ENCODE assay signal across 8 cellular contexts in genomic region chrX:134173541-134174272, GRCh38.
DNase-seq lines count a peak whose midpoint lies in the region; ATAC-seq and TF ChIP-seq lines count a peak whose summit lies in the region.

No MANE protein-coding gene starts in this region.

- H3K4me3 ChIP-seq in iPS-15b (ENCODE audit: low read depth, low read length) (peak overlapping the region; percentile 92), thyroid gland (replicated peaks in 1 of 3) (no peak overlapping the region)

- H3K4me1 ChIP-seq in iPS-15b (ENCODE audit: control insufficient read depth, insufficient read depth, low read length): peaks cover 23% of the 10 kb centered on the region
- peaks cover 0 to 4% of the 10 kb centered on the region in 2 donors for H3K4me1 ChIP-seq in thyroid gland

- intact Hi-C loops in activated CD4-positive, alpha-beta T cell treated with anti-CD3 and anti-CD28 coated beads for 36 hours (cut with DNase I, micrococcal nuclease): loop anchor here (2.0 to 10.0 kb wide), 3 partner anchors 13 to 1959 kb away; partner anchors contain the start of genes HPRT1 (in 1 of the 2) and RAP2C (in 1 of the 2)
- intact Hi-C loops in thyroid gland (cut with DNase I): no loop called here

- no peak for TF ChIP-seq POLR2A in thyroid gland (IDR thresholded peaks at IDR 0.05)

- H3K9me3 Mint-ChIP-seq in activated CD4-positive, alpha-beta T cell treated with anti-CD3 and anti-CD28 coated beads for 36 hours (ENCODE audit: low read depth): no peaks in the 10 kb centered on the region
- no peaks in the 10 kb centered on the region for H3K9me3 Mint-ChIP-seq in activated CD4-positive, alpha-beta memory T cell treated with anti-CD3 and anti-CD28 coated beads, Interleukin-2, amount 10 ng/mL, durations not matched to agents 7 days and 5 days
- no peaks in the 10 kb centered on the region for H3K9me3 Mint-ChIP-seq in stimulated activated effector memory CD8-positive, alpha-beta T cell treated with anti-CD3 and anti-CD28 coated beads, Interleukin-12 subunit alpha, Interleukin-12 subunit beta, amount 100 ng/mL, for 72 hours

- H3K36me3 Mint-ChIP-seq in activated CD4-positive, alpha-beta T cell treated with anti-CD3 and anti-CD28 coated beads for 36 hours (ENCODE audit: low read depth): peaks cover 19% of the 10 kb centered on the region
- H3K36me3 Mint-ChIP-seq in activated CD4-positive, alpha-beta memory T cell treated with anti-CD3 and anti-CD28 coated beads, Interleukin-2, amount 10 ng/mL, durations not matched to agents 7 days and 5 days (ENCODE audit: low read depth): peaks cover 31% of the 10 kb centered on the region
- H3K36me3 Mint-ChIP-seq in stimulated activated effector memory CD8-positive, alpha-beta T cell treated with anti-CD3 and anti-CD28 coated beads, Interleukin-12 subunit alpha, Interleukin-12 subunit beta, amount 100 ng/mL, for 72 hours: peaks cover 6% of the 10 kb centered on the region

- H3K36me3 ChIP-seq in iPS-15b (ENCODE audit: control insufficient read depth, insufficient read depth, low read length) (peaks cover 4% of the 10 kb centered on the region), thyroid gland (no peaks in the 10 kb centered on the region)

- peak overlapping the region; percentile 87 for H3K27ac Mint-ChIP-seq in activated CD4-positive, alpha-beta T cell treated with anti-CD3 and anti-CD28 coated beads for 36 hours
- H3K27ac Mint-ChIP-seq in activated CD4-positive, alpha-beta memory T cell treated with anti-CD3 and anti-CD28 coated beads, Interleukin-2, amount 10 ng/mL, durations not matched to agents 7 days and 5 days: peak overlapping the region; percentile 92
- no peak overlapping the region for H3K27ac Mint-ChIP-seq in stimulated activated effector memory CD8-positive, alpha-beta T cell treated with anti-CD3 and anti-CD28 coated beads, Interleukin-12 subunit alpha, Interleukin-12 subunit beta, amount 100 ng/mL, for 72 hours

- H3K9me3 ChIP-seq in iPS-15b (ENCODE audit: control insufficient read depth, insufficient read depth, low read length) (no peaks in the 10 kb centered on the region), thyroid gland (no peaks in the 10 kb centered on the region)

- ATAC-seq in activated CD4-positive, alpha-beta T cell treated with anti-CD3 and anti-CD28 coated beads for 36 hours: peak; percentile 40
- peak; percentile 24 for ATAC-seq in stimulated activated effector memory CD8-positive, alpha-beta T cell treated with anti-CD3 and anti-CD28 coated beads, Interleukin-12 subunit alpha, Interleukin-12 subunit beta, amount 100 ng/mL, for 72 hours
- ATAC-seq in GM19351 (IDR thresholded peaks at IDR 0.05; ENCODE audit: unreplicated experiment): no peak

- no peak overlapping the region for H3K27ac ChIP-seq in thyroid gland

- peak; percentile 43 for DNase-seq in activated CD4-positive, alpha-beta T cell treated with anti-CD3 and anti-CD28 coated beads for 36 hours
- no peak for DNase-seq in activated CD4-positive, alpha-beta T cell treated with anti-CD3 and anti-CD28 coated beads, Interleukin-2, amount 50 U/mL, for 4 hours
- peak; percentile 25 for DNase-seq in activated CD4-positive, alpha-beta memory T cell treated with anti-CD3 and anti-CD28 coated beads, Interleukin-2, amount 10 ng/mL, durations not matched to agents 7 days and 5 days
- peak in 1 of 2 donors; percentile 46 for DNase-seq in stimulated activated effector memory CD8-positive, alpha-beta T cell treated with anti-CD3 and anti-CD28 coated beads, Interleukin-12 subunit alpha, Interleukin-12 subunit beta, amount 100 ng/mL, for 72 hours (ENCODE audit: low spot score in 2 of 2)
- DNase-seq in kidney glomerular epithelial cell (lab: John Stamatoyannopoulos, UW) (no peak), thyroid gland (no peak)

- H3K9ac ChIP-seq in iPS-15b (ENCODE audit: low read depth, low read length): peak overlapping the region; percentile 96

- CTCF ChIA-PET in activated CD4-positive, alpha-beta T cell treated with anti-CD3 and anti-CD28 coated beads for 36 hours (lab: Charles Lee): no interaction called here
- CTCF ChIA-PET in activated CD4-positive, alpha-beta memory T cell treated with anti-CD3 and anti-CD28 coated beads, Interleukin-2, amount 10 ng/mL, durations not matched to agents 7 days and 5 days (lab: Charles Lee): interaction anchor here (0.9 to 1.3 kb wide), 2 partner anchors 12 to 81 kb away, joined by 3 to 4 read pairs; no protein-coding TSS in a partner anchor

- 4 to 6% methylated on average over 19 to 21 of the region's 27 CpGs for WGBS in thyroid gland, 2 donors

- H3K27me3 ChIP-seq in iPS-15b (ENCODE audit: control insufficient read depth, insufficient read depth, low read length) (no peaks in the 10 kb centered on the region), thyroid gland (no peaks in the 10 kb centered on the region)

- H3K4me1 Mint-ChIP-seq in activated CD4-positive, alpha-beta T cell treated with anti-CD3 and anti-CD28 coated beads for 36 hours: peaks cover 10% of the 10 kb centered on the region
- peaks cover 27% of the 10 kb centered on the region for H3K4me1 Mint-ChIP-seq in activated CD4-positive, alpha-beta memory T cell treated with anti-CD3 and anti-CD28 coated beads, Interleukin-2, amount 10 ng/mL, durations not matched to agents 7 days and 5 days
- peaks cover 6% of the 10 kb centered on the region for H3K4me1 Mint-ChIP-seq in stimulated activated effector memory CD8-positive, alpha-beta T cell treated with anti-CD3 and anti-CD28 coated beads, Interleukin-12 subunit alpha, Interleukin-12 subunit beta, amount 100 ng/mL, for 72 hours

- H3K4me3 Mint-ChIP-seq in activated CD4-positive, alpha-beta T cell treated with anti-CD3 and anti-CD28 coated beads for 36 hours: peak overlapping the region; percentile 82
- peak overlapping the region; percentile 91 for H3K4me3 Mint-ChIP-seq in activated CD4-positive, alpha-beta memory T cell treated with anti-CD3 and anti-CD28 coated beads, Interleukin-2, amount 10 ng/mL, durations not matched to agents 7 days and 5 days
- H3K4me3 Mint-ChIP-seq in stimulated activated effector memory CD8-positive, alpha-beta T cell treated with anti-CD3 and anti-CD28 coated beads, Interleukin-12 subunit alpha, Interleukin-12 subunit beta, amount 100 ng/mL, for 72 hours: peak overlapping the region; percentile 78

- POLR2A ChIA-PET in activated CD4-positive, alpha-beta T cell treated with anti-CD3 and anti-CD28 coated beads for 36 hours (lab: Charles Lee): no interaction called here
- POLR2A ChIA-PET in activated CD4-positive, alpha-beta memory T cell treated with anti-CD3 and anti-CD28 coated beads, Interleukin-2, amount 10 ng/mL, durations not matched to agents 7 days and 5 days (lab: Charles Lee): interaction anchor here (8.1 kb wide), 1 partner anchor 12 kb away, joined by 113 read pairs; no protein-coding TSS in a partner anchor

- peaks cover 13% of the 10 kb centered on the region for H3K27me3 Mint-ChIP-seq in activated CD4-positive, alpha-beta T cell treated with anti-CD3 and anti-CD28 coated beads for 36 hours
- H3K27me3 Mint-ChIP-seq in activated CD4-positive, alpha-beta memory T cell treated with anti-CD3 and anti-CD28 coated beads, Interleukin-2, amount 10 ng/mL, durations not matched to agents 7 days and 5 days: peaks cover 11% of the 10 kb centered on the region

- no peak for TF ChIP-seq CTCF in thyroid gland (IDR thresholded peaks at IDR 0.05)

Comparison
In these comparisons a context has a peak if more than half of its experiments do, and no peak if none do; other contexts are left out.
1. DNase-seq: peak in activated CD4-positive, alpha-beta T cell treated with anti-CD3 and anti-CD28 coated beads for 36 hours (single experiment) and activated CD4-positive, alpha-beta memory T cell treated with anti-CD3 and anti-CD28 coated beads, Interleukin-2, amount 10 ng/mL, durations not matched to agents 7 days and 5 days (single experiment); none in activated CD4-positive, alpha-beta T cell treated with anti-CD3 and anti-CD28 coated beads, Interleukin-2, amount 50 U/mL, for 4 hours (0 of 2), kidney glomerular epithelial cell (single experiment) and thyroid gland (0 of 2).
2. Peak in every context shown above with its lines, with median percentiles within 50 percentile points of each other: H3K4me3 Mint-ChIP-seq.